17 cellular contexts compared by ENCODE assay signal in genomic region chr6:13528232-13528631, GRCh38. TPM values are rescaled to one million over a fixed set of nuclear protein-coding genes. Genes with fewer than 3 reads are reported as not detected.
DNase-seq lines count a peak whose midpoint lies in the region; ATAC-seq and TF ChIP-seq lines count a peak whose summit lies in the region.
"Had no signal": no experiment of that assay in that cellular context is flagged by ENCODE, and none has a peak within 500 bp of the region (broad histone marks: within the 10 kb centered on the region; RNA-seq: fewer than 3 reads in every experiment).

No MANE protein-coding gene starts in this region.

- no peak overlapping the region for H3K4me3 Mint-ChIP-seq in endothelial cell (ENCODE audit: unreplicated experiment)
- no peak overlapping the region for H3K4me3 Mint-ChIP-seq in memory B cell
- H3K4me3 Mint-ChIP-seq: activated CD8-positive, alpha-beta T cell treated with anti-CD3 and anti-CD28 coated beads for 36 hours had no signal

- no peak overlapping the region for H2AFZ ChIP-seq in GM23248

- no peaks in the 10 kb centered on the region for H3K36me3 Mint-ChIP-seq in endothelial cell (ENCODE audit: low read depth, unreplicated experiment)
- no peaks in the 10 kb centered on the region for H3K36me3 Mint-ChIP-seq in memory B cell

- TF ChIP-seq CTCF in endothelial cell (IDR thresholded peaks at IDR 0.05; ENCODE audit: unreplicated experiment), result no peak

- H3K36me3 ChIP-seq in GM23248 (ENCODE audit: low read depth), result no peaks in the 10 kb centered on the region
- H3K36me3 ChIP-seq: HAP-1, ovary, WERI-Rb-1 had no signal

- in situ Hi-C loops in GM23248 (cut with MboI), result loop anchor here (25.0 kb wide), 2 partner anchors 191 to 616 kb away; partner anchors contain the start of gene TBC1D7

- no peak overlapping the region for H3K9ac ChIP-seq in GM23248

- H3K27ac Mint-ChIP-seq in endothelial cell (ENCODE audit: unreplicated experiment) (peak overlapping the region; percentile 58), memory B cell (peak overlapping the region; percentile 29)
- H3K27ac Mint-ChIP-seq: activated CD8-positive, alpha-beta T cell treated with anti-CD3 and anti-CD28 coated beads for 36 hours had no signal

- WGBS in GM23248 (ENCODE audit: low coverage in 1 of 2, low lambda C conversion rate in 2 of 2, missing lambda C conversion rate in 2 of 2), 2 experiments, result 49 to 58% methylated on average over 3 of the region's 3 CpGs

- H3K4me2 ChIP-seq in GM23248 (ENCODE audit: unreplicated experiment), result no peak overlapping the region

- H3K4me1 Mint-ChIP-seq in endothelial cell (ENCODE audit: unreplicated experiment) (peaks cover 56% of the 10 kb centered on the region), memory B cell (peaks cover 25% of the 10 kb centered on the region)

- H3K79me2 ChIP-seq in GM23248 (ENCODE audit: insufficient read depth), result no peaks in the 10 kb centered on the region

- peak; percentile 6 for DNase-seq in GM23248
- peak; percentile 51 for DNase-seq in NAMALWA (ENCODE audit: low spot score)
- DNase-seq in endothelial cell (ENCODE audit: low spot score), result no peak
- DNase-seq in memory B cell (ENCODE audit: low spot score in 2 of 2), result no peak
- no peak for DNase-seq in GM19238 (ENCODE audit: insufficient read length, low spot score)
- DNase-seq in mucosa of gallbladder (ENCODE audit: low spot score), result no peak
- DNase-seq: activated CD8-positive, alpha-beta T cell treated with anti-CD3 and anti-CD28 coated beads for 36 hours; amniotic stem cell; Calu3; midbrain; NCI-H2107; NCI-H748 treated with DMSO at 0.1 percent for 48 hours; ovary; stimulated activated CD4-positive, alpha-beta T cell treated with anti-CD3 and anti-CD28 coated beads, Interleukin-4, amount 100 ng/mL, for 24 hours; WERI-Rb-1 had no signal

- H3K4me3 ChIP-seq in GM23248, result no peak overlapping the region
- H3K4me3 ChIP-seq: HAP-1, ovary had no signal

- no peaks in the 10 kb centered on the region for H4K20me1 ChIP-seq in GM23248 (ENCODE audit: insufficient read depth)

- H3K9me3 Mint-ChIP-seq in endothelial cell (ENCODE audit: unreplicated experiment), result no peaks in the 10 kb centered on the region
- H3K9me3 Mint-ChIP-seq in memory B cell, result no peaks in the 10 kb centered on the region
- H3K9me3 Mint-ChIP-seq: activated CD8-positive, alpha-beta T cell treated with anti-CD3 and anti-CD28 coated beads for 36 hours had no signal

- no peaks in the 10 kb centered on the region; the same call in 1 of the 2 replicates for H3K27me3 ChIP-seq in GM23248 (replicated peaks; ENCODE audit: insufficient read depth)
- H3K27me3 ChIP-seq: ovary had no signal

- no peaks in the 10 kb centered on the region for H3F3A ChIP-seq in GM23248 (ENCODE audit: insufficient read depth)

- H3K9me3 ChIP-seq in GM23248 (ENCODE audit: low read depth), result no peaks in the 10 kb centered on the region
- H3K9me3 ChIP-seq: HAP-1, ovary had no signal

- H3K9me2 ChIP-seq in GM23248 (ENCODE audit: insufficient read depth), result no peaks in the 10 kb centered on the region

- no peak overlapping the region for H3K27ac ChIP-seq in GM23248
- H3K27ac ChIP-seq: ovary, WERI-Rb-1 had no signal

- ATAC-seq in memory B cell (ENCODE audit: low read depth), result no peak
- ATAC-seq in HG02588 (IDR thresholded peaks at IDR 0.05; ENCODE audit: unreplicated experiment), result no peak
- ATAC-seq: activated CD8-positive, alpha-beta T cell treated with anti-CD3 and anti-CD28 coated beads for 36 hours had no signal

- peaks cover 3% of the 10 kb centered on the region for H3K27me3 Mint-ChIP-seq in endothelial cell (ENCODE audit: unreplicated experiment)
- H3K27me3 Mint-ChIP-seq in memory B cell, result no peaks in the 10 kb centered on the region
- H3K27me3 Mint-ChIP-seq: activated CD8-positive, alpha-beta T cell treated with anti-CD3 and anti-CD28 coated beads for 36 hours had no signal

- no peaks in the 10 kb centered on the region for H3K4me1 ChIP-seq in GM23248 (ENCODE audit: insufficient read depth)
- H3K4me1 ChIP-seq: HAP-1 had no signal

RNA-seq across cellular contexts. Expression of gene GFOD1, which starts 40.8 kb away (rescaled TPM):
- 0.97 and 1.6 TPM in 2 replicates for total RNA-seq in GM23248 (2014; rRNA removed; shearing (Covaris generic))
- polyA plus RNA-seq in GM23248 (2016; fragmentation: Nextera tagmentation; extraction: Ambion mirVana), result 0.74 and 0.84 TPM in 2 replicates
- total RNA-seq in endothelial cell (ENCODE audit: unreplicated experiment) (47.6 TPM), mucosa of gallbladder (17.4 TPM)

RNA-seq across cellular contexts. Expression of gene SIRT5, which starts 46.2 kb away (rescaled TPM):
- 4.8 and 5.3 TPM in 2 replicates for total RNA-seq in GM23248 (2014; rRNA removed; shearing (Covaris generic))
- 6.1 and 7.0 TPM in 2 replicates for polyA plus RNA-seq in GM23248 (2016; fragmentation: Nextera tagmentation; extraction: Ambion mirVana)
- total RNA-seq in endothelial cell (ENCODE audit: unreplicated experiment), result 16.0 TPM
- total RNA-seq in mucosa of gallbladder, result 15.2 TPM

Comparison
In these comparisons a context has a peak if more than half of its experiments do, and no peak if none do; other contexts are left out.
1. DNase-seq: peak in GM23248 (single experiment) and NAMALWA (single experiment); none in endothelial cell (single experiment), memory B cell (0 of 2), GM19238 (single experiment) and mucosa of gallbladder (single experiment).